In genomic region chr2:137050949-137051348, GRCh38 we compare ENCODE assay signal across 14 cellular contexts.
A peak's percentile ranks its signal among the peaks of the same experiment; 100 is the strongest.
DNase-seq lines count a peak whose midpoint lies in the region; ATAC-seq, FAIRE-seq and TF ChIP-seq lines count a peak whose summit lies in the region.
"Had no signal": no experiment of that assay in that cellular context is flagged by ENCODE, and none has a peak within 500 bp of the region (broad histone marks: within the 10 kb centered on the region; RNA-seq: fewer than 3 reads in every experiment).

No MANE protein-coding gene starts in this region.

- TF ChIP-seq CTCF in bronchial epithelial cell (IDR thresholded peaks at IDR 0.05; ENCODE audit: insufficient read depth, low read length, severe bottlenecking) (no peak), nephron progenitor cell (IDR thresholded peaks at IDR 0.05) (peak; percentile 43), prostate gland (IDR thresholded peaks at IDR 0.05) (no peak)

- FAIRE-seq in bronchial epithelial cell (lab: Jason Lieb, UNC), result no peak

- peak; percentile 75 for ATAC-seq in GM19351 (IDR thresholded peaks at IDR 0.05; ENCODE audit: unreplicated experiment)
- no peak for ATAC-seq in GM18873 (IDR thresholded peaks at IDR 0.05; ENCODE audit: low FRiP score, unreplicated experiment)
- ATAC-seq: left colon had no signal

- no peaks in the 10 kb centered on the region for H3K4me1 Mint-ChIP-seq in nephron progenitor cell
- no peaks in the 10 kb centered on the region for H3K4me1 Mint-ChIP-seq in activated CD4-positive, alpha-beta memory T cell treated with anti-CD3 and anti-CD28 coated beads for 36 hours (ENCODE audit: low read depth)

- CTCF ChIA-PET in activated CD4-positive, alpha-beta memory T cell treated with anti-CD3 and anti-CD28 coated beads for 36 hours (lab: Charles Lee), result no interaction called here

- H3K4me1 ChIP-seq in prostate gland (replicated peaks), result no peaks in the 10 kb centered on the region

- no peaks in the 10 kb centered on the region for H3K9me3 Mint-ChIP-seq in nephron progenitor cell
- peaks cover 1% of the 10 kb centered on the region for H3K9me3 Mint-ChIP-seq in activated CD4-positive, alpha-beta memory T cell treated with anti-CD3 and anti-CD28 coated beads for 36 hours

- no peaks in the 10 kb centered on the region for H3K9me3 ChIP-seq in prostate gland

- no peak for TF ChIP-seq POLR2A in prostate gland (IDR thresholded peaks at IDR 0.05)

- intact Hi-C loops in prostate gland (cut with DNase I), result no loop called here
- intact Hi-C loops in activated CD4-positive, alpha-beta memory T cell treated with anti-CD3 and anti-CD28 coated beads for 36 hours (cut with micrococcal nuclease), result no loop called here

- H3K4me3 ChIP-seq in bronchial epithelial cell (ENCODE audit: low read depth, low read length) (no peak overlapping the region), prostate gland (no peak overlapping the region)
- H3K4me3 ChIP-seq: SK-N-MC had no signal

- H3K36me3 ChIP-seq in bronchial epithelial cell (ENCODE audit: control insufficient read depth, insufficient read depth, low read length) (no peaks in the 10 kb centered on the region), prostate gland (no peaks in the 10 kb centered on the region)

- no peaks in the 10 kb centered on the region for H3K36me3 Mint-ChIP-seq in nephron progenitor cell (ENCODE audit: low read depth)
- H3K36me3 Mint-ChIP-seq in activated CD4-positive, alpha-beta memory T cell treated with anti-CD3 and anti-CD28 coated beads for 36 hours, result no peaks in the 10 kb centered on the region

- 88% methylated on average over 2 of the region's 2 CpGs for WGBS in prostate gland

- H3K27me3 ChIP-seq in bronchial epithelial cell (ENCODE audit: control insufficient read depth, insufficient read depth, low read length) (no peaks in the 10 kb centered on the region), prostate gland (replicated peaks; ENCODE audit: insufficient read depth) (no peaks in the 10 kb centered on the region)

- H3K27me3 Mint-ChIP-seq in nephron progenitor cell (ENCODE audit: low read depth, poor library complexity), result peaks cover 3% of the 10 kb centered on the region
- no peaks in the 10 kb centered on the region for H3K27me3 Mint-ChIP-seq in activated CD4-positive, alpha-beta memory T cell treated with anti-CD3 and anti-CD28 coated beads for 36 hours

- H3K27ac Mint-ChIP-seq in nephron progenitor cell, result no peak overlapping the region
- no peak overlapping the region for H3K27ac Mint-ChIP-seq in activated CD4-positive, alpha-beta memory T cell treated with anti-CD3 and anti-CD28 coated beads for 36 hours

- H3K4me3 Mint-ChIP-seq in nephron progenitor cell, result no peak overlapping the region
- no peak overlapping the region for H3K4me3 Mint-ChIP-seq in activated CD4-positive, alpha-beta memory T cell treated with anti-CD3 and anti-CD28 coated beads for 36 hours

- H3K27ac ChIP-seq in prostate gland, result no peak overlapping the region
- H3K27ac ChIP-seq: SK-N-MC had no signal

- POLR2A ChIA-PET in activated CD4-positive, alpha-beta memory T cell treated with anti-CD3 and anti-CD28 coated beads for 36 hours (lab: Charles Lee), result no interaction called here

- peak; percentile 52 for DNase-seq in NCI-H1694 treated with DMSO at 0.1 percent for 48 hours (lab: John Stamatoyannopoulos, UW)
- DNase-seq in bronchial epithelial cell (ENCODE audit: low read depth), result peak; percentile 31
- DNase-seq in nephron progenitor cell, result no peak
- DNase-seq in prostate gland (ENCODE audit: low spot score), result no peak
- DNase-seq in activated CD4-positive, alpha-beta memory T cell treated with anti-CD3 and anti-CD28 coated beads for 36 hours, result no peak
- DNase-seq: activated CD4-positive, alpha-beta T cell treated with anti-CD3 and anti-CD28 coated beads, Interleukin-2, amount 50 U/mL, for 4 hours; activated naive CD4-positive, alpha-beta T cell treated with Interleukin-2 at 50 U/mL for 16 hours; left colon; NCI-H2081; stimulated activated CD4-positive, alpha-beta T cell treated with anti-CD3 and anti-CD28 coated beads, Interleukin-2, amount 100 ng/mL, for 24 hours; stimulated activated naive CD4-positive, alpha-beta T cell treated with Interleukin-2 at 50 U/mL for 16 hours had no signal

Comparison
In these comparisons a context has a peak if more than half of its experiments do, and no peak if none do; other contexts are left out.
1. DNase-seq: peak in NCI-H1694 treated with DMSO at 0.1 percent for 48 hours (single experiment) and bronchial epithelial cell (single experiment); none in nephron progenitor cell (single experiment), prostate gland (single experiment) and activated CD4-positive, alpha-beta memory T cell treated with anti-CD3 and anti-CD28 coated beads for 36 hours (single experiment).